In genomic region chr18:906416-907170, GRCh38 we compare ENCODE assay signal across 9 cellular contexts. TPM values are rescaled to one million over a fixed set of nuclear protein-coding genes. Genes with fewer than 3 reads are reported as not detected.
A peak's percentile ranks its signal among the peaks of the same experiment; 100 is the strongest.
DNase-seq lines count a peak whose midpoint lies in the region; ATAC-seq lines count a peak whose summit lies in the region.
"Had no signal": no experiment of that assay in that cellular context is flagged by ENCODE, and none has a peak within 500 bp of the region (broad histone marks: within the 10 kb centered on the region; RNA-seq: fewer than 3 reads in every experiment).

No MANE protein-coding gene starts in this region.

- intact Hi-C loops in CD4-positive, alpha-beta memory T cell (cut with micrococcal nuclease), result no loop called here
- intact Hi-C loops in naive thymus-derived CD4-positive, alpha-beta T cell (cut with micrococcal nuclease), result no loop called here

- DNase-seq in CD4-positive, alpha-beta memory T cell, result no peak
- DNase-seq in NCI-H1092 (lab: John Stamatoyannopoulos, UW) (peak; percentile 14), SKM-1 (lab: John Stamatoyannopoulos, UW; ENCODE audit: unreplicated experiment) (no peak), cortex of kidney (lab: John Stamatoyannopoulos, UW) (no peak)
- DNase-seq in activated naive CD8-positive, alpha-beta T cell treated with anti-CD3 and anti-CD28 coated beads for 36 hours, result no peak
- DNase-seq in naive thymus-derived CD4-positive, alpha-beta T cell, result no peak
- no peak for DNase-seq in activated CD4-positive, CD25-positive, alpha-beta regulatory T cell treated with anti-CD3 and anti-CD28 coated beads, Interleukin-2, amount 50 U/mL, for 72 hours

- POLR2A ChIA-PET in CD4-positive, alpha-beta memory T cell (lab: Charles Lee; ENCODE audit: partially characterized antibody), result no interaction called here
- POLR2A ChIA-PET in naive thymus-derived CD4-positive, alpha-beta T cell (lab: Charles Lee), result no interaction called here

- H3K4me1 Mint-ChIP-seq in CD4-positive, alpha-beta memory T cell, result peaks cover 7 to 21% (median 13%) of the 10 kb centered on the region in 4 donors
- peaks cover 16% of the 10 kb centered on the region for H3K4me1 Mint-ChIP-seq in activated naive CD8-positive, alpha-beta T cell treated with anti-CD3 and anti-CD28 coated beads for 36 hours
- H3K4me1 Mint-ChIP-seq in naive thymus-derived CD4-positive, alpha-beta T cell, result peaks cover 6 to 27% (median 19%) of the 10 kb centered on the region in 7 donors

- peaks cover 2 to 6% of the 10 kb centered on the region in 2 donors for H3K36me3 Mint-ChIP-seq in CD4-positive, alpha-beta memory T cell
- no peaks in the 10 kb centered on the region for H3K36me3 Mint-ChIP-seq in activated naive CD8-positive, alpha-beta T cell treated with anti-CD3 and anti-CD28 coated beads for 36 hours
- peaks cover 0 to 10% (median 6%) of the 10 kb centered on the region in 5 donors for H3K36me3 Mint-ChIP-seq in naive thymus-derived CD4-positive, alpha-beta T cell

- peaks cover 24% of the 10 kb centered on the region for H3K4me1 ChIP-seq in CD4-positive, alpha-beta memory T cell (ENCODE audit: insufficient read depth, low read length)
- H3K4me1 ChIP-seq in naive thymus-derived CD4-positive, alpha-beta T cell (ENCODE audit: control insufficient read depth in 2 of 2, insufficient read depth in 2 of 2, low read length in 2 of 2), result peaks cover 5 to 22% of the 10 kb centered on the region in 2 donors

- no peak overlapping the region for H3K4me3 ChIP-seq in CD4-positive, alpha-beta memory T cell (ENCODE audit: low read length in 2 of 2)
- H3K4me3 ChIP-seq in naive thymus-derived CD4-positive, alpha-beta T cell (ENCODE audit: low read length), result no peak overlapping the region
- H3K4me3 ChIP-seq: GM12878 had no signal

- H3K36me3 ChIP-seq in CD4-positive, alpha-beta memory T cell (ENCODE audit: insufficient read depth, low read length), result no peaks in the 10 kb centered on the region
- no peaks in the 10 kb centered on the region for H3K36me3 ChIP-seq in naive thymus-derived CD4-positive, alpha-beta T cell (ENCODE audit: control insufficient read depth in 2 of 3, insufficient read depth in 3 of 3, low read length in 3 of 3)

- peaks cover 59 to 61% of the 10 kb centered on the region in 2 donors for H3K27me3 Mint-ChIP-seq in CD4-positive, alpha-beta memory T cell
- H3K27me3 Mint-ChIP-seq in activated naive CD8-positive, alpha-beta T cell treated with anti-CD3 and anti-CD28 coated beads for 36 hours, result peaks cover 94% of the 10 kb centered on the region
- H3K27me3 Mint-ChIP-seq in naive thymus-derived CD4-positive, alpha-beta T cell, result peaks cover 71 to 87% (median 74%) of the 10 kb centered on the region in 5 donors

- CTCF ChIA-PET in CD4-positive, alpha-beta memory T cell (lab: Charles Lee; ENCODE audit: partially characterized antibody), result no interaction called here
- CTCF ChIA-PET in naive thymus-derived CD4-positive, alpha-beta T cell (lab: Charles Lee), result no interaction called here

- peak overlapping the region; percentile 27 to 72 (median 50) for H3K4me3 Mint-ChIP-seq in CD4-positive, alpha-beta memory T cell
- H3K4me3 Mint-ChIP-seq in activated naive CD8-positive, alpha-beta T cell treated with anti-CD3 and anti-CD28 coated beads for 36 hours, result peak overlapping the region; percentile 14
- peak overlapping the region; percentile 48 to 82 (median 63) for H3K4me3 Mint-ChIP-seq in naive thymus-derived CD4-positive, alpha-beta T cell

- H3K27me3 ChIP-seq in CD4-positive, alpha-beta memory T cell (ENCODE audit: insufficient read depth, low read length), result peaks cover 54% of the 10 kb centered on the region
- peaks cover 0 to 31% of the 10 kb centered on the region in 2 donors for H3K27me3 ChIP-seq in naive thymus-derived CD4-positive, alpha-beta T cell (ENCODE audit: control insufficient read depth in 2 of 2, insufficient read depth in 2 of 2, low read length in 2 of 2)

- H3K9me3 Mint-ChIP-seq in CD4-positive, alpha-beta memory T cell, result peaks cover 2 to 20% (median 8%) of the 10 kb centered on the region in 8 donors
- H3K9me3 Mint-ChIP-seq in activated naive CD8-positive, alpha-beta T cell treated with anti-CD3 and anti-CD28 coated beads for 36 hours, result peaks cover 5% of the 10 kb centered on the region
- H3K9me3 Mint-ChIP-seq in naive thymus-derived CD4-positive, alpha-beta T cell, result peaks cover 0 to 33% (median 11%) of the 10 kb centered on the region in 11 donors

- H3K27ac Mint-ChIP-seq in CD4-positive, alpha-beta memory T cell, result peak overlapping the region in 1 of 7 donors; percentile 18
- no peak overlapping the region for H3K27ac Mint-ChIP-seq in activated naive CD8-positive, alpha-beta T cell treated with anti-CD3 and anti-CD28 coated beads for 36 hours
- H3K27ac Mint-ChIP-seq in naive thymus-derived CD4-positive, alpha-beta T cell, result peak overlapping the region in 1 of 9 donors; percentile 59

- H3K9me3 ChIP-seq in CD4-positive, alpha-beta memory T cell (ENCODE audit: control insufficient read depth in 1 of 2, low read length in 2 of 2), result no peaks in the 10 kb centered on the region
- no peaks in the 10 kb centered on the region for H3K9me3 ChIP-seq in naive thymus-derived CD4-positive, alpha-beta T cell (ENCODE audit: control insufficient read depth in 2 of 3, low read length in 3 of 3)

- H3K27ac ChIP-seq in CD4-positive, alpha-beta memory T cell (ENCODE audit: low read depth, low read length), result no peak overlapping the region
- H3K27ac ChIP-seq in naive thymus-derived CD4-positive, alpha-beta T cell (ENCODE audit: low read depth, low read length), result no peak overlapping the region

- ATAC-seq in naive thymus-derived CD4-positive, alpha-beta T cell, result no peak
- no peak for ATAC-seq in HG02938 (IDR thresholded peaks at IDR 0.05; ENCODE audit: unreplicated experiment)
- ATAC-seq: GM12878 had no signal

RNA-seq across cellular contexts. Expression of gene ADCYAP1, which starts 1.9 kb away (rescaled TPM):
- not detected for total RNA-seq in CD4-positive, alpha-beta memory T cell
- polyA plus RNA-seq in CD4-positive, alpha-beta memory T cell, result not detected
- total RNA-seq in activated naive CD8-positive, alpha-beta T cell treated with anti-CD3 and anti-CD28 coated beads for 36 hours, result not detected
- under 1 TPM in 2 of 5 experiments, not detected in 3; 0.34 TPM for total RNA-seq in naive thymus-derived CD4-positive, alpha-beta T cell
- polyA plus RNA-seq in naive thymus-derived CD4-positive, alpha-beta T cell, result not detected
- total RNA-seq: GM12878 had no signal
